8 cellular contexts compared by ENCODE assay signal in the genomic region with DNA sequence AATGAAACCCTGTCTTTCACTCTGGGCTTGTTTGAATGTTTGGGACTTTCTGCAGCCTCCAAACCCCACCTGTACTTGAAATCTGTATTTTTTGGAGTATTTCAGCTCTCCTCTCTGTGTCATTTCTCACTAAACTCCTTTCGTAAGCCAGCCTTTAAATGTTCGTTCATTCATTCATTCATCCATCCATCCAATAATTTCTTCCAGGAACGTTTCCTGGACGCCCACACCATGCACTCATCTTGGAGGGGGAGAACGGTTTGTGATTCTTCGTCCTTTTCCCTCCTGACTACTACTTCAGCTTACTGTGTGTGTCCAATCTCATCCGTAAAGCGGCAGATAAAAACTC. TPM values are rescaled to one million over a fixed set of nuclear protein-coding genes. Genes with fewer than 3 reads are reported as not detected.
DNase-seq lines count a peak whose midpoint lies in the region; ATAC-seq and TF ChIP-seq lines count a peak whose summit lies in the region.

No MANE protein-coding gene starts in this region.

- no peak for TF ChIP-seq CTCF in endothelial cell (IDR thresholded peaks at IDR 0.05; ENCODE audit: unreplicated experiment)

- no peak overlapping the region for H3K27ac Mint-ChIP-seq in endothelial cell (ENCODE audit: unreplicated experiment)

- H3K4me3 Mint-ChIP-seq in endothelial cell (ENCODE audit: unreplicated experiment), result peak overlapping the region; percentile 83

- H3K4me1 Mint-ChIP-seq in endothelial cell (ENCODE audit: unreplicated experiment), result peaks cover 13% of the 10 kb centered on the region

- H3K27me3 ChIP-seq in MG63, result no peaks in the 10 kb centered on the region; the same call in 1 of the 2 replicates

- H3K36me3 Mint-ChIP-seq in endothelial cell (ENCODE audit: low read depth, unreplicated experiment), result peaks cover 15% of the 10 kb centered on the region

- no peaks in the 10 kb centered on the region for H3K9me3 ChIP-seq in MG63

- H3K27me3 Mint-ChIP-seq in endothelial cell (ENCODE audit: unreplicated experiment), result peaks cover 5% of the 10 kb centered on the region

- no peaks in the 10 kb centered on the region for H3K36me3 ChIP-seq in MG63

- ATAC-seq in GM18499 (IDR thresholded peaks at IDR 0.05; ENCODE audit: insufficient read depth, unreplicated experiment), result peak; percentile 7
- ATAC-seq in HG02571 (IDR thresholded peaks at IDR 0.05; ENCODE audit: unreplicated experiment), result no peak
- ATAC-seq in GM21737 (IDR thresholded peaks at IDR 0.05; ENCODE audit: unreplicated experiment), result no peak

- H3K9me3 Mint-ChIP-seq in endothelial cell (ENCODE audit: unreplicated experiment), result no peaks in the 10 kb centered on the region

- no peak for DNase-seq in MG63
- no peak for DNase-seq in endothelial cell (ENCODE audit: low spot score)
- peak; percentile 59 for DNase-seq in retina
- no peak for DNase-seq in NCI-H526 treated with DMSO at 0.1 percent for 48 hours (lab: John Stamatoyannopoulos, UW)
- no peak for DNase-seq in GM19238 (ENCODE audit: insufficient read length, low spot score)

- H3K4me3 ChIP-seq in MG63, result peak overlapping the region; percentile 66

RNA-seq across cellular contexts. Expression of a gene that starts 0.6 kb away (rescaled TPM):
- total RNA-seq in MG63 (2014; rRNA removed; shearing (Covaris generic); ENCODE audit: low replicate concordance), result 8.9 and 9.3 TPM in 2 replicates
- total RNA-seq in endothelial cell (ENCODE audit: unreplicated experiment), result 7.4 TPM
